Comparison of ENCODE assay signal across 1 cellular context in the genomic region with DNA sequence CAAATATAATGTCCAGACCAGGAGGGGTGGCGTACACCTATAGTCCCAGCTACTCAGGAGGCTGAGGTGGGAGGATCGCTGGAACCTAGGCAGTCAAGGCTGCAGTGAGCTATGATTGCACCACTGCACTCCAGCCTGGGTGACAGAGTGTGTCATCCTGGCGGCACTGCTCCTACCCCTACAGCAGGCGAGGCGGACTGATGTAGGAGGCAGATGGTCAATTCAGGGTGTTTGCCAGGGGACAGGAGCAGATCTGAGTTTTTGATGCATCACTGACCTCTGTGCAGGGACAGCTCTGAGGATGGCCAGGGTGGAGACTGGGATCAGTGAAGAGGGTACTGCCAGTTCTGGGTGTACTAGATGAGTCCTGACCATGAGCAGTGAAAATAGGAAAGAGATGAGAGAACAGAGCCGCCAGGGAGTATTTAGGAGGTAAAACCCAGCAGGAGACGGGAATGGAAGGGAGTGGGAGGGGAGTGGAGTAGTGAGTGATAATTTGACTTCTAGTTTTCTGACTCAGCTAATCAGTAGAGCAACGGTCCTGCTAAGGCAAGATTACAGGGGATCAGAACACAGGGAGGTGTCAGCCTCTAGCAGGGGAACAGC.
TF ChIP-seq lines count a peak whose summit lies in the region.

No MANE protein-coding gene starts in this region.

TF ChIP-seq in K562, 482 proteins besides CTCF, POLR2A, EP300 and RAD21 (continued from another document):
- no peak for TF ChIP-seq RNF219 (CRISPR knock-in tag; IDR thresholded peaks at IDR 0.05)
- TF ChIP-seq KAT8 (IDR thresholded peaks at IDR 0.05; ENCODE audit: low read depth), result no peak
- TF ChIP-seq ZNF707 (CRISPR knock-in tag; conservative IDR thresholded peaks at IDR 0.05), result no peak
- TF ChIP-seq MTA2 (IDR thresholded peaks at IDR 0.05; ENCODE audit: low read depth), result peak; percentile 71
- TF ChIP-seq, protein P1, sequence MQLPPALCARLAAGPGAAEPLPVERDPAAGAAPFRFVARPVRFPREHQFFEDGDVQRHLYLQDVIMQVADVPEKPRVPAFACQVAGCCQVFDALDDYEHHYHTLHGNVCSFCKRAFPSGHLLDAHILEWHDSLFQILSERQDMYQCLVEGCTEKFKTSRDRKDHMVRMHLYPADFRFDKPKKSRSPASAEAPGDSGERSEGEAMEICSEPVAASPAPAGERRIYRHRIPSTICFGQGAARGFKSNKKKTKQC (CRISPR knock-in tag; IDR thresholded peaks at IDR 0.05), result peak; percentile 15; the same call in 1 of the 2 replicates
- TF ChIP-seq EGR1 (conservative IDR thresholded peaks at IDR 0.05), result peak; percentile 83
- no peak for TF ChIP-seq EWSR1 (IDR thresholded peaks at IDR 0.05; ENCODE audit: borderline replicate concordance, low read depth, partially characterized antibody)
- TF ChIP-seq JUN (IDR thresholded peaks at IDR 0.05; ENCODE audit: borderline replicate concordance, low read depth, low read length), result no peak
- 0 out of 2 replicates have a peak, but pooled peaks have one; percentile 14 for TF ChIP-seq JUN (CRISPR knock-in tag; IDR thresholded peaks at IDR 0.05; ENCODE audit: borderline replicate concordance)
- TF ChIP-seq NFE2 (IDR thresholded peaks at IDR 0.05; ENCODE audit: low read depth), result peak; percentile 85
